Comparison of ENCODE assay signal across 14 cellular contexts in the genomic region with DNA sequence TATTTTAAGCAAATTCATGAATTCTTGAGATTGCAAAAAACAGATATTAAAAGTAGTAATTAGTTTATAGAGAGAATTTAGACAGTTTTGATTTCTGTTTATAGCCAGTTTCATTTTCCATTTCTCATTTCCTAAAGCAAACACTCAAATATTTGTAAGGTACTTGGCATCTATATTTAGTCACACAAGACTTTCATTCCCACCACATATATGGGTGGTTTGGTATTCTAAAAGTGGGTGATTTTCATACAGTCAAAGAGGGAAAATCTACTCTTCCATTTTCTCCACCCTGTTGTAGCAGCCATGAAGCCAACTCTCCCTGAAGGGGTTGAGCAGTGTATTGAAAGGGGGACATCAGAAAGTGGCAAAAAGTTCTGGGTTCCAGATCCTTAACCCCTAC.
DNase-seq lines count a peak whose midpoint lies in the region; ATAC-seq and TF ChIP-seq lines count a peak whose summit lies in the region.
"Had no signal": no experiment of that assay in that cellular context is flagged by ENCODE, and none has a peak within 500 bp of the region (broad histone marks: within the 10 kb centered on the region; RNA-seq: fewer than 3 reads in every experiment).

No MANE protein-coding gene starts in this region.

- H3K27me3 Mint-ChIP-seq in stimulated activated naive CD8-positive, alpha-beta T cell treated with anti-CD3 and anti-CD28 coated beads, Interleukin-15, amount 100 ng/mL, for 72 hours: no peaks in the 10 kb centered on the region
- no peaks in the 10 kb centered on the region for H3K27me3 Mint-ChIP-seq in CD8-positive, alpha-beta memory T cell

- H3K9me3 Mint-ChIP-seq in stimulated activated naive CD8-positive, alpha-beta T cell treated with anti-CD3 and anti-CD28 coated beads, Interleukin-15, amount 100 ng/mL, for 72 hours: peaks cover 0 to 6% of the 10 kb centered on the region in 2 donors
- no peaks in the 10 kb centered on the region for H3K9me3 Mint-ChIP-seq in CD8-positive, alpha-beta memory T cell

- peak overlapping the region in 1 of 2 donors; percentile 42 for H3K27ac Mint-ChIP-seq in stimulated activated naive CD8-positive, alpha-beta T cell treated with anti-CD3 and anti-CD28 coated beads, Interleukin-15, amount 100 ng/mL, for 72 hours
- H3K27ac Mint-ChIP-seq in CD8-positive, alpha-beta memory T cell: no peak overlapping the region

- no peaks in the 10 kb centered on the region for H3K9me3 ChIP-seq in CD8-positive, alpha-beta memory T cell (ENCODE audit: low read length)
- H3K9me3 ChIP-seq: left ventricle myocardium inferior, MG63 had no signal

- H3K4me3 Mint-ChIP-seq in stimulated activated naive CD8-positive, alpha-beta T cell treated with anti-CD3 and anti-CD28 coated beads, Interleukin-15, amount 100 ng/mL, for 72 hours: peak overlapping the region in 1 of 2 donors; percentile 32
- no peak overlapping the region for H3K4me3 Mint-ChIP-seq in CD8-positive, alpha-beta memory T cell

- DNase-seq in stimulated activated CD4-positive, alpha-beta T cell treated with anti-CD3 and anti-CD28 coated beads, Interleukin-15, amount 100 ng/mL, for 24 hours: peak; percentile 11
- DNase-seq in stimulated activated CD4-positive, alpha-beta T cell treated with anti-CD3 and anti-CD28 coated beads, Interleukin-1b, Interleukin-23, amount 100 ng/mL, for 48 hours: no peak
- no peak for DNase-seq in stimulated activated naive CD8-positive, alpha-beta T cell treated with anti-CD3 and anti-CD28 coated beads, Interleukin-15, amount 100 ng/mL, for 72 hours
- DNase-seq in CD8-positive, alpha-beta memory T cell: no peak
- DNase-seq in GM20000 (ENCODE audit: low spot score) (no peak), NCI-H2196 (lab: John Stamatoyannopoulos, UW; ENCODE audit: unreplicated experiment) (no peak)
- DNase-seq: effector memory CD4-positive, alpha-beta T cell; left ventricle myocardium inferior; MG63; NCI-H2029; NCI-H748 treated with DMSO at 0.1 percent for 48 hours; substantia nigra had no signal

- no peaks in the 10 kb centered on the region for H3K36me3 ChIP-seq in CD8-positive, alpha-beta memory T cell (ENCODE audit: insufficient read depth, low read length)
- H3K36me3 ChIP-seq: left ventricle myocardium inferior, MG63 had no signal

- H3K4me3 ChIP-seq in CD8-positive, alpha-beta memory T cell (ENCODE audit: low read length): no peak overlapping the region
- H3K4me3 ChIP-seq: left ventricle myocardium inferior, MG63 had no signal

- TF ChIP-seq CTCF in GM20000 (IDR thresholded peaks at IDR 0.05; ENCODE audit: extremely low read depth, missing control alignments): no peak

- POLR2A ChIA-PET in CD8-positive, alpha-beta memory T cell (lab: Charles Lee): no interaction called here

- H3K4me1 Mint-ChIP-seq in stimulated activated naive CD8-positive, alpha-beta T cell treated with anti-CD3 and anti-CD28 coated beads, Interleukin-15, amount 100 ng/mL, for 72 hours: peaks cover 30% of the 10 kb centered on the region
- H3K4me1 Mint-ChIP-seq in CD8-positive, alpha-beta memory T cell: peaks cover 3 to 30% (median 10%) of the 10 kb centered on the region in 3 donors

- CTCF ChIA-PET in CD8-positive, alpha-beta memory T cell (lab: Charles Lee): no interaction called here

- H3K27ac ChIP-seq in CD8-positive, alpha-beta memory T cell (ENCODE audit: low read depth, low read length): no peak overlapping the region
- H3K27ac ChIP-seq: left ventricle myocardium inferior had no signal

- peaks cover 0 to 7% (median 0%) of the 10 kb centered on the region in 3 donors for H3K36me3 Mint-ChIP-seq in CD8-positive, alpha-beta memory T cell

- peak; percentile 85 for ATAC-seq in GM21390 (IDR thresholded peaks at IDR 0.05; ENCODE audit: unreplicated experiment)
- peak; percentile 68 for ATAC-seq in HG03378 (IDR thresholded peaks at IDR 0.05; ENCODE audit: unreplicated experiment)
- ATAC-seq in stimulated activated naive CD8-positive, alpha-beta T cell treated with anti-CD3 and anti-CD28 coated beads, Interleukin-15, amount 100 ng/mL, for 72 hours: peak; percentile 92

- H3K4me1 ChIP-seq in CD8-positive, alpha-beta memory T cell (ENCODE audit: insufficient read depth, low read length): no peaks in the 10 kb centered on the region

- no peaks in the 10 kb centered on the region for H3K27me3 ChIP-seq in CD8-positive, alpha-beta memory T cell (ENCODE audit: insufficient read depth, low read length, poor library complexity, severe bottlenecking)
- H3K27me3 ChIP-seq: MG63 had no signal
